Comparison of ENCODE assay signal across 21 cellular contexts in the genomic region with DNA sequence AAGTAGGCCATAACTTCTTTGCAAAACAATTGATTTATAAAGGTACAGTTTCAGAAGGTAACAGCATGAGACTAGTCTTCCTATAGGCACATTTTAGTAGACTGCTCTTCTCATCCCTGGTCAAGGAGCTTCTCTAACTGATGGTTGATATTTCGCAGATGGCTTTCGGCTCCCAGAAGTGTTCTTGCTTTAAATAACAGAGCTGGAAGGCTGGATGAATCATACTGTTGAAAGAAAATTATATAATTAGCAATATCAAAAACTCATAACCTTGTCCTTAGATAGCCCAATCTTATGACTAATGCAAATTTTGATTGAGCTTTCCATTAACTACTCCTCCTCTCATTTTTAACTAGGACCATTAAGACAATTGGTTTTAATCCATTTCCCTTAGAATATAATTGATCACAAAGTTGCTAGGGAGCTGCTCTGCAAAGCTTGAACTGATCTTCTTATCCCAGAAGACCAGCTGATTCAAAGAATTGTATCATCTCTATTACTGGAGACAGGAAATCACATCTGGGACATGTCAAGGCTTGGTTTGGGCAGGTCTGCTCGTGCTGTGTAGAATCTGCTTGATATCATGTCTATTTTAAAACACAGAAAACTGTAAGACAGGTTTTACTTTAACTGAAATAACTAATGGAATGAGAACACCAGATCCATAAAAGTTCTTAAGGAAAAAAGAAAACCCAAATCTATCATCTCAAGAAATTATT. TPM values are rescaled to one million over a fixed set of nuclear protein-coding genes. Genes with fewer than 3 reads are reported as not detected.
DNase-seq lines count a peak whose midpoint lies in the region; ATAC-seq lines count a peak whose summit lies in the region.
"Had no signal": no experiment of that assay in that cellular context is flagged by ENCODE, and none has a peak within 500 bp of the region (broad histone marks: within the 10 kb centered on the region; RNA-seq: fewer than 3 reads in every experiment).

No MANE protein-coding gene starts in this region.

- 53% methylated on average over 3 of the region's 3 CpGs for WGBS in right cardiac atrium

- H3K4me1 Mint-ChIP-seq in stimulated activated effector memory CD8-positive, alpha-beta T cell treated with anti-CD3 and anti-CD28 coated beads, Interleukin-12 subunit alpha, Interleukin-12 subunit beta, amount 100 ng/mL, for 72 hours: no peaks in the 10 kb centered on the region
- H3K4me1 Mint-ChIP-seq: neural crest cell had no signal

- no peak overlapping the region for H3K4me3 ChIP-seq in right cardiac atrium (ENCODE audit: low read length)
- H3K4me3 ChIP-seq: ascending aorta, vagina had no signal

- H3K36me3 Mint-ChIP-seq in stimulated activated effector memory CD8-positive, alpha-beta T cell treated with anti-CD3 and anti-CD28 coated beads, Interleukin-12 subunit alpha, Interleukin-12 subunit beta, amount 100 ng/mL, for 72 hours: peaks cover 71% of the 10 kb centered on the region

- no peak for DNase-seq in Right ventricle myocardium inferior (ENCODE audit: missing footprints)
- no peak for DNase-seq in cardiac septum (ENCODE audit: low spot score)
- peak; percentile 59 for DNase-seq in epithelial cell of prostate (ENCODE audit: low read depth, low spot score)
- no peak for DNase-seq in right cardiac atrium
- DNase-seq in cerebellar cortex (ENCODE audit: low spot score): no peak
- DNase-seq in stimulated activated CD4-positive, alpha-beta T cell treated with anti-CD3 and anti-CD28 coated beads, Interleukin-15, amount 100 ng/mL, for 24 hours: no peak
- DNase-seq in stimulated activated effector memory CD8-positive, alpha-beta T cell treated with anti-CD3 and anti-CD28 coated beads, Interleukin-12 subunit alpha, Interleukin-12 subunit beta, amount 100 ng/mL, for 72 hours (ENCODE audit: low spot score in 2 of 2): no peak
- DNase-seq: activated CD4-positive, alpha-beta T cell treated with anti-CD3 and anti-CD28 coated beads, Interleukin-2, amount 50 U/mL, for 1 hour; activated naive CD4-positive, alpha-beta T cell treated with anti-CD3 and anti-CD28 coated beads, Interleukin-2, amount 10 ng/mL, durations not matched to agents 7 days and 5 days; activated T-cell treated with anti-CD3 and anti-CD28 coated beads, Interleukin-2, amount 50 U/mL, for 24 hours; CD4-positive, alpha-beta T cell; NCI-H1930; NCI-H446 treated with DMSO at 0.1 percent for 48 hours; small intestine; stimulated activated CD4-positive, alpha-beta T cell treated with anti-CD3 and anti-CD28 coated beads, Interleukin-4, amount 100 ng/mL, for 4 hours had no signal

- no peaks in the 10 kb centered on the region for H3K27me3 ChIP-seq in right cardiac atrium (ENCODE audit: control insufficient read depth, insufficient read depth)
- H3K27me3 ChIP-seq: ascending aorta, vagina had no signal

- no peaks in the 10 kb centered on the region for H3K9me3 ChIP-seq in right cardiac atrium (ENCODE audit: control insufficient read depth, low read length)
- H3K9me3 ChIP-seq: ascending aorta, vagina had no signal

- no peak overlapping the region for H3K4me3 Mint-ChIP-seq in stimulated activated effector memory CD8-positive, alpha-beta T cell treated with anti-CD3 and anti-CD28 coated beads, Interleukin-12 subunit alpha, Interleukin-12 subunit beta, amount 100 ng/mL, for 72 hours
- H3K4me3 Mint-ChIP-seq: activated naive CD4-positive, alpha-beta T cell treated with anti-CD3 and anti-CD28 coated beads, Interleukin-2, amount 10 ng/mL, durations not matched to agents 7 days and 5 days; activated T-cell treated with anti-CD3 and anti-CD28 coated beads, Interleukin-2, amount 50 U/mL, for 24 hours; CD4-positive, alpha-beta T cell; neural crest cell had no signal

- intact Hi-C loops in Right ventricle myocardium inferior (cut with DNase I): no loop called here
- intact Hi-C loops in cardiac septum (cut with DNase I): no loop called here
- intact Hi-C loops in right cardiac atrium (cut with DNase I): no loop called here

- H3K27ac ChIP-seq in epithelial cell of prostate (peak overlapping the region; percentile 79), right cardiac atrium (ENCODE audit: low read length) (no peak overlapping the region)
- H3K27ac ChIP-seq: ascending aorta, vagina had no signal

- no peaks in the 10 kb centered on the region for H3K9me3 Mint-ChIP-seq in stimulated activated effector memory CD8-positive, alpha-beta T cell treated with anti-CD3 and anti-CD28 coated beads, Interleukin-12 subunit alpha, Interleukin-12 subunit beta, amount 100 ng/mL, for 72 hours
- H3K9me3 Mint-ChIP-seq: activated naive CD4-positive, alpha-beta T cell treated with anti-CD3 and anti-CD28 coated beads, Interleukin-2, amount 10 ng/mL, durations not matched to agents 7 days and 5 days; activated T-cell treated with anti-CD3 and anti-CD28 coated beads, Interleukin-2, amount 50 U/mL, for 24 hours; CD4-positive, alpha-beta T cell had no signal

- no peaks in the 10 kb centered on the region for H3K4me1 ChIP-seq in right cardiac atrium (ENCODE audit: control insufficient read depth, insufficient read depth, low read length)
- H3K4me1 ChIP-seq: vagina had no signal

- ATAC-seq in Right ventricle myocardium inferior: peak; percentile 59
- peak; percentile 43 to 46 for ATAC-seq in right cardiac atrium
- ATAC-seq in HG02981 (IDR thresholded peaks at IDR 0.05; ENCODE audit: unreplicated experiment): no peak
- no peak for ATAC-seq in stimulated activated effector memory CD8-positive, alpha-beta T cell treated with anti-CD3 and anti-CD28 coated beads, Interleukin-12 subunit alpha, Interleukin-12 subunit beta, amount 100 ng/mL, for 72 hours
- ATAC-seq: HCT116 had no signal

- H3K27ac Mint-ChIP-seq in stimulated activated effector memory CD8-positive, alpha-beta T cell treated with anti-CD3 and anti-CD28 coated beads, Interleukin-12 subunit alpha, Interleukin-12 subunit beta, amount 100 ng/mL, for 72 hours: no peak overlapping the region
- H3K27ac Mint-ChIP-seq: activated naive CD4-positive, alpha-beta T cell treated with anti-CD3 and anti-CD28 coated beads, Interleukin-2, amount 10 ng/mL, durations not matched to agents 7 days and 5 days; activated T-cell treated with anti-CD3 and anti-CD28 coated beads, Interleukin-2, amount 50 U/mL, for 24 hours; CD4-positive, alpha-beta T cell; progenitor cell of endocrine pancreas had no signal

RNA-seq across cellular contexts. Expression of a gene that starts 38.6 kb away (rescaled TPM):
- total RNA-seq in Right ventricle myocardium inferior: 1.8 TPM
- total RNA-seq in cardiac septum: 1.5 TPM
- total RNA-seq in right cardiac atrium: 1 to 10 TPM; 1.0 to 1.8 (median 1.6) TPM
- 0.66 TPM for polyA plus RNA-seq in right cardiac atrium
- total RNA-seq: ascending aorta had no signal

RNA-seq across cellular contexts. Expression of a gene that starts 45.8 kb away (rescaled TPM):
- total RNA-seq in Right ventricle myocardium inferior (10.8 TPM), cardiac septum (8.3 TPM), right cardiac atrium (10 to 100 TPM in 3 of 4 donors, 1 to 10 TPM in 1; 8.9 to 12.0 (median 11.2) TPM)
- 14.3 TPM for polyA plus RNA-seq in right cardiac atrium

RNA-seq across cellular contexts. Expression of a gene that starts 46.1 kb away (rescaled TPM):
- total RNA-seq in Right ventricle myocardium inferior (10.4 TPM), cardiac septum (21.7 TPM), right cardiac atrium (10 to 100 TPM in 2 of 4 donors, 1 to 10 TPM in 2; 8.6 to 11.0 (median 10.2) TPM)
- 10.5 TPM for polyA plus RNA-seq in right cardiac atrium

Comparison
In these comparisons a context has a peak if more than half of its experiments do, and no peak if none do; other contexts are left out.
1. ATAC-seq: peak in Right ventricle myocardium inferior (single experiment) and right cardiac atrium (2 of 2); none in HG02981 (single experiment) and stimulated activated effector memory CD8-positive, alpha-beta T cell treated with anti-CD3 and anti-CD28 coated beads, Interleukin-12 subunit alpha, Interleukin-12 subunit beta, amount 100 ng/mL, for 72 hours (single experiment).